Comparison of ENCODE assay signal across 10 cellular contexts in the genomic region with DNA sequence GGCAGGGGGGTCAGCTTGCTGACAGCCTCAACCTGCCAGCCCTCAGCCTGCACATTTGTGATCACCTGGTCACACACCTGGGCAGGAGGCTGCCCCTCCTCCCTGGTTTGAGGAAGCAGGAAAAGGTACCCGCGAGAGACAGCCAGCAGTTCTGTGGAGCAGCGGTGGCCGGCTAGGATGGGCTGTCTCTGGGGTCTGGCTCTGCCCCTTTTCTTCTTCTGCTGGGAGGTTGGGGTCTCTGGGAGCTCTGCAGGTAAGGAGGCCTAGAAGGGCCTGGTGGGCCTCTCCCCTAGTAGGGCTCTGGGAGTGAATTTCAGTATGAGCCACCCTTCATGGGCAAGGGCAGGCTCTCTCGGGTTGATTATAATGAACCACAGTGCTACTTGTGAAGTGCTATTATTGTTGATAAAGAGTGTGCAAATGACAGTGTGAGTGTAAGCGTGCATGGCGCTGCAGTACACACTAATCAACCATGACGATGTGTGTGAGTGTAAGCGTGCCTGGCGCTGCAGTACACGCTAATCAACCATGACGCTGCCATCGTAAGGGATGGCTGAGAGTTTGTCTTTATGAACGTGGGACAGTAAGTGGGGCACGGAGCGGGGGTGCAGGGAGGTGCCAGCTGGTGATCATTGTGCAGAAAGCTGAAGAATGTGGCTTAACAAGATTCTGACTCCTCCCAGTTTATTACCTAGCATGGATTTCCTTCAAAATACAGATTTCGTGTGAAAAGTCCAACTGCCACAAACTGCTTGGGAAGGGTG. TPM values are rescaled to one million over a fixed set of nuclear protein-coding genes. Genes with fewer than 3 reads are reported as not detected.
DNase-seq lines count a peak whose midpoint lies in the region; ATAC-seq, FAIRE-seq and TF ChIP-seq lines count a peak whose summit lies in the region.
"Not testable (repeated sequence)": the region's sequence is repeated elsewhere in the genome, so short reads cannot be mapped to it uniquely, and the experiment has no call there.
"Had no signal": no experiment of that assay in that cellular context is flagged by ENCODE, and none has a peak within 500 bp of the region (broad histone marks: within the 10 kb centered on the region; RNA-seq: fewer than 3 reads in every experiment).

A gene with protein sequence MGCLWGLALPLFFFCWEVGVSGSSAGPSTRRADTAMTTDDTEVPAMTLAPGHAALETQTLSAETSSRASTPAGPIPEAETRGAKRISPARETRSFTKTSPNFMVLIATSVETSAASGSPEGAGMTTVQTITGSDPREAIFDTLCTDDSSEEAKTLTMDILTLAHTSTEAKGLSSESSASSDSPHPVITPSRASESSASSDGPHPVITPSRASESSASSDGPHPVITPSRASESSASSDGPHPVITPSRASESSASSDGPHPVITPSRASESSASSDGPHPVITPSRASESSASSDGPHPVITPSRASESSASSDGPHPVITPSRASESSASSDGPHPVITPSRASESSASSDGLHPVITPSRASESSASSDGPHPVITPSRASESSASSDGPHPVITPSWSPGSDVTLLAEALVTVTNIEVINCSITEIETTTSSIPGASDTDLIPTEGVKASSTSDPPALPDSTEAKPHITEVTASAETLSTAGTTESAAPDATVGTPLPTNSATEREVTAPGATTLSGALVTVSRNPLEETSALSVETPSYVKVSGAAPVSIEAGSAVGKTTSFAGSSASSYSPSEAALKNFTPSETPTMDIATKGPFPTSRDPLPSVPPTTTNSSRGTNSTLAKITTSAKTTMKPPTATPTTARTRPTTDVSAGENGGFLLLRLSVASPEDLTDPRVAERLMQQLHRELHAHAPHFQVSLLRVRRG (plus strand): TSS at position 148 of the 764 bp plus-strand sequence. CDS start 30 bp downstream, at position 178.

- not testable (repeated sequence) for H3K9me3 Mint-ChIP-seq in activated naive CD4-positive, alpha-beta T cell treated with anti-CD3 and anti-CD28 coated beads, Interleukin-2, amount 50 U/mL, for 72 hours

- H2BK12ac ChIP-seq in H1 (ENCODE audit: low read depth, low read length), result not testable (repeated sequence)

- not testable (repeated sequence) for H2AFZ ChIP-seq in OCI-LY7 (ENCODE audit: low read length); H1 (ENCODE audit: low read length)

- H2BK120ac ChIP-seq in H1 (replicated peaks; ENCODE audit: low read depth, low read length), result not testable (repeated sequence)

- not testable (repeated sequence) for H2BK20ac ChIP-seq in H1 (ENCODE audit: low read length)

- H3K4ac ChIP-seq in H1 (replicated peaks; ENCODE audit: insufficient read length, low read depth, low read length), result not testable (repeated sequence)

- peak within 1 kb of the TSS in 1 of 2 donors; percentile 32 for H3K27ac Mint-ChIP-seq in activated naive CD4-positive, alpha-beta T cell treated with anti-CD3 and anti-CD28 coated beads, Interleukin-2, amount 50 U/mL, for 72 hours

- not testable (repeated sequence) for DNase-seq in OCI-LY7 (ENCODE audit: low spot score); activated naive CD4-positive, alpha-beta T cell treated with anti-CD3 and anti-CD28 coated beads, Interleukin-2, amount 50 U/mL, for 72 hours (ENCODE audit: low spot score in 2 of 2); H1 (ENCODE audit: low read depth in 1 of 2, low spot score in 2 of 2); kidney epithelial cell (ENCODE audit: low read depth)
- DNase-seq in mucosa of gallbladder (ENCODE audit: low spot score) (peak; percentile 90), sciatic nerve (ENCODE audit: low spot score) (peak; percentile 60), upper lobe of left lung (peak; percentile 25 to 81)

- TF ChIP-seq POLR2A in H1 (IDR thresholded peaks at IDR 0.05; ENCODE audit: control extremely low read depth in 1 of 2, low read depth in 2 of 2, low read length in 2 of 2), result not testable (repeated sequence)
- peak in 1 of 4 donors; percentile 22 for TF ChIP-seq POLR2A in upper lobe of left lung (IDR thresholded peaks at IDR 0.05)

- H4K20me1 ChIP-seq in BLaER1; OCI-LY7 (ENCODE audit: insufficient read depth, low read length); H1 (replicated peaks in 1 of 2; ENCODE audit: control insufficient read depth in 1 of 2, insufficient read depth in 2 of 2, low read length in 2 of 2): not testable (repeated sequence)

- not testable (repeated sequence) for H3K27ac ChIP-seq in BLaER1; OCI-LY7 (ENCODE audit: low read depth, low read length, poor library complexity, severe bottlenecking); H1 (ENCODE audit: low read depth, low read length)
- H3K27ac ChIP-seq in upper lobe of left lung, result peak within 1 kb of the TSS in 1 of 4 donors; percentile 36

- CTCF ChIA-PET in OCI-LY7 (lab: Charles Lee; ENCODE audit: unreplicated experiment), result not testable (repeated sequence)
- CTCF ChIA-PET in H1 (lab: Charles Lee; ENCODE audit: partially characterized antibody), result interaction anchor here (0.6 to 2.5 kb wide), 6 partner anchors 9 to 784 kb away, joined by 3 to 10 read pairs (median 5); no protein-coding TSS in a partner anchor

- POLR2A ChIA-PET in OCI-LY7 (lab: Charles Lee), result interaction anchor here (0.6 kb wide), 1 partner anchor 20 kb away, joined by 4 read pairs; no protein-coding TSS in a partner anchor
- POLR2A ChIA-PET in H1 (lab: Charles Lee; ENCODE audit: partially characterized antibody), result not testable (repeated sequence)

- H4K8ac ChIP-seq in H1 (ENCODE audit: extremely low read depth, insufficient read depth, low read length), result not testable (repeated sequence)

- H3K4me1 ChIP-seq in BLaER1; OCI-LY7 (ENCODE audit: insufficient read depth, low read length, poor library complexity, severe bottlenecking); H1 (replicated peaks in 1 of 4; ENCODE audit: control insufficient read depth in 3 of 4, insufficient read depth in 4 of 4, low read length in 3 of 4); upper lobe of left lung: not testable (repeated sequence)

- not testable (repeated sequence) for H2BK5ac ChIP-seq in H1 (ENCODE audit: low read depth, low read length)

- H3K23me2 ChIP-seq in H1 (ENCODE audit: low read depth, low read length), result not testable (repeated sequence)

- H3K4me3 ChIP-seq in BLaER1; H1 (ENCODE audit: extremely low read depth in 1 of 4, insufficient read depth in 2 of 4, low read depth in 3 of 4, low read length in 4 of 4); kidney epithelial cell (ENCODE audit: low read depth, low read length): not testable (repeated sequence)
- H3K4me3 ChIP-seq in OCI-LY7 (ENCODE audit: low read depth, low read length, poor library complexity, severe bottlenecking) (peak within 1 kb of the TSS; percentile 52), upper lobe of left lung (peak within 1 kb of the TSS in 3 of 4 donors; percentile 1 to 13 (median 8))

- not testable (repeated sequence) for H3K23ac ChIP-seq in H1 (ENCODE audit: insufficient read length)

- H3K9ac ChIP-seq in BLaER1; H1 (replicated peaks in 1 of 4; ENCODE audit: extremely low read depth in 1 of 4, low read depth in 3 of 4, low read length in 3 of 4): not testable (repeated sequence)

- not testable (repeated sequence) for H3K36me3 Mint-ChIP-seq in activated naive CD4-positive, alpha-beta T cell treated with anti-CD3 and anti-CD28 coated beads, Interleukin-2, amount 50 U/mL, for 72 hours

- not testable (repeated sequence) for TF ChIP-seq CTCF in OCI-LY7 (conservative IDR thresholded peaks at IDR 0.05; ENCODE audit: low read length); H1 (IDR thresholded peaks at IDR 0.05; ENCODE audit: control extremely low read depth in 1 of 3, insufficient read depth in 1 of 3, low read depth in 1 of 3, low read length in 3 of 3); kidney epithelial cell (IDR thresholded peaks at IDR 0.05; ENCODE audit: insufficient read depth, low read length, poor library complexity, severe bottlenecking); upper lobe of left lung (IDR thresholded peaks at IDR 0.05)

- not testable (repeated sequence) for H4K91ac ChIP-seq in H1 (replicated peaks; ENCODE audit: insufficient read length, low read length)

- not testable (repeated sequence) for H3K79me2 ChIP-seq in OCI-LY7 (ENCODE audit: insufficient read depth, low read depth, low read length); H1 (ENCODE audit: control insufficient read depth in 1 of 2, insufficient read depth in 2 of 2, low read length in 2 of 2)

- not testable (repeated sequence) for TF ChIP-seq EP300 in H1 (IDR thresholded peaks at IDR 0.05; ENCODE audit: borderline replicate concordance in 1 of 2, low read depth in 2 of 2, low read length in 2 of 2); upper lobe of left lung (IDR thresholded peaks at IDR 0.05)

- ATAC-seq in activated naive CD4-positive, alpha-beta T cell treated with anti-CD3 and anti-CD28 coated beads, Interleukin-2, amount 50 U/mL, for 72 hours, result peak; percentile 11 to 39
- ATAC-seq in sciatic nerve (peak; percentile 4), upper lobe of left lung (ENCODE audit: low FRiP score in 2 of 2) (peak; percentile 27 to 76)

- intact Hi-C loops in OCI-LY7 (cut with micrococcal nuclease; ENCODE audit: unreplicated experiment), result loop anchor here (5.0 kb wide), 1 partner anchor 109 kb away; no protein-coding TSS in a partner anchor
- intact Hi-C loops in sciatic nerve (cut with DNase I), result not testable (repeated sequence)

- BruUV-seq in OCI-LY7 (replicated peaks; lab: Mats Ljungman, UMichigan), result not testable (repeated sequence)

- H3K9me3 ChIP-seq in BLaER1, result peaks cover 15% of the 10 kb centered on the region
- H3K9me3 ChIP-seq in OCI-LY7 (ENCODE audit: low read length); H1 (ENCODE audit: insufficient read depth in 2 of 2, low read depth in 1 of 2, low read length in 1 of 2); upper lobe of left lung: not testable (repeated sequence)

- H3K9me2 ChIP-seq in OCI-LY7 (ENCODE audit: insufficient read depth, low read length), result not testable (repeated sequence)

- H3K18ac ChIP-seq in H1 (ENCODE audit: extremely low read depth, low read length), result not testable (repeated sequence)

- not testable (repeated sequence) for H3K36me3 ChIP-seq in BLaER1; OCI-LY7 (ENCODE audit: insufficient read depth, low read length); H1 (ENCODE audit: control insufficient read depth in 2 of 4, insufficient read depth in 4 of 4, low read length in 3 of 4); kidney epithelial cell (ENCODE audit: control insufficient read depth, insufficient read depth, low read length); upper lobe of left lung

- WGBS in H1 (ENCODE audit: extremely low coverage in 1 of 2, insufficient coverage in 1 of 2, insufficient read length in 1 of 2, insufficient replicate concordance in 2 of 2, low coverage in 1 of 2, low lambda C conversion rate in 2 of 2, missing lambda C conversion rate in 1 of 2), 2 experiments, result 84% methylated on average over 13 of the region's 17 CpGs; no CpG with 5 or more reads in 1 of the 2 experiments
- WGBS in upper lobe of left lung, 2 donors, result 46 to 71% methylated on average over 5 to 12 of the region's 17 CpGs

- H3K4me2 ChIP-seq in BLaER1 (0 out of 2 replicates have a peak within 1 kb of the TSS, but pooled peaks have one; percentile 22), OCI-LY7 (ENCODE audit: low read length) (peak within 1 kb of the TSS; percentile 31; the same call in 1 of the 2 replicates)
- not testable (repeated sequence) for H3K4me2 ChIP-seq in H1 (ENCODE audit: insufficient read depth in 1 of 2, low read depth in 2 of 2, low read length in 2 of 2)

- not testable (repeated sequence) for H3K79me1 ChIP-seq in H1 (ENCODE audit: low read depth, low read length)

- not testable (repeated sequence) for FAIRE-seq in H1 (lab: Jason Lieb, UNC)

- not testable (repeated sequence) for H2AK5ac ChIP-seq in H1 (ENCODE audit: low read depth, low read length)

- H3K27me3 ChIP-seq in BLaER1; H1 (replicated peaks in 1 of 4; ENCODE audit: control insufficient read depth in 3 of 4, extremely low read depth in 1 of 4, insufficient read depth in 3 of 4, low read length in 3 of 4); kidney epithelial cell (ENCODE audit: control insufficient read depth, insufficient read depth, low read length); upper lobe of left lung: not testable (repeated sequence)

- not testable (repeated sequence) for H3K14ac ChIP-seq in H1 (ENCODE audit: insufficient read length)

- H4K5ac ChIP-seq in H1 (ENCODE audit: insufficient read length, low read depth, low read length), result not testable (repeated sequence)

- not testable (repeated sequence) for H3K56ac ChIP-seq in H1 (replicated peaks; ENCODE audit: insufficient read length, low read depth, low read length)

- 0 out of 2 replicates have a peak within 1 kb of the TSS, but pooled peaks have one; percentile 61 for H2BK15ac ChIP-seq in H1 (ENCODE audit: low read length)

- not testable (repeated sequence) for TF ChIP-seq RAD21 in H1 (IDR thresholded peaks at IDR 0.05 in 1 of 2, conservative IDR thresholded peaks at IDR 0.05 in 1 of 2; ENCODE audit: low read depth in 2 of 2, low read length in 2 of 2)

RNA-seq across cellular contexts. Expression of the gene that starts here (rescaled TPM):
- 1.1 TPM in 1 of 2 replicates, not detected in the other for total RNA-seq in OCI-LY7 (2014; rRNA removed; shearing (Covaris generic))
- total RNA-seq in OCI-LY7 (2022) (0.40 and 0.72 TPM in 2 replicates), kidney epithelial cell (42.1 and 61.4 TPM in 2 replicates), mucosa of gallbladder (198 TPM), sciatic nerve (28.7 TPM), upper lobe of left lung (10 to 100 TPM; 10.1 to 39.8 (median 15.2) TPM)
- total RNA-seq in activated naive CD4-positive, alpha-beta T cell treated with anti-CD3 and anti-CD28 coated beads, Interleukin-2, amount 50 U/mL, for 72 hours, result 1 to 10 TPM; 2.2 to 3.6 TPM
- total RNA-seq in H1 (2021; fragmentation: NEBNext Ultra II Directional; extraction: Animal tissue kit (Norgen Biotek cat#: 25700)), result 0.24 TPM in 1 of 2 replicates, not detected in the other
- 0.19 and 0.26 TPM in 2 replicates for polyA plus RNA-seq in H1 (2011; rRNA removed)
- polyA plus RNA-seq in H1 (2011; cell fraction: cytosol; rRNA removed), result 0.26 TPM
- 0.27 TPM for polyA plus RNA-seq in H1 (2011; cell fraction: nucleus; rRNA removed)
- 0.13 to 0.19 TPM (median 0.15 TPM) in 3 of 4 replicates, not detected in the other for polyA plus RNA-seq in H1 (2012, experiment 1 of 2)
- polyA plus RNA-seq in H1 (2012, experiment 2 of 2), result not detected
- polyA plus RNA-seq in H1 (2013, experiment 1 of 2), result 0.16 TPM
- 0.33 TPM for polyA plus RNA-seq in H1 (2013, experiment 2 of 2)
- polyA minus RNA-seq in H1 (2011; rRNA and poly(A)+ RNA removed), result 0.16 TPM in 1 of 2 replicates, not detected in the other
- not detected for polyA minus RNA-seq in H1 (2011; cell fraction: cytosol; rRNA and poly(A)+ RNA removed)
- polyA minus RNA-seq in H1 (2011; cell fraction: nucleus; rRNA and poly(A)+ RNA removed), result not detected
- total RNA-seq: Daoy, IMR-90 had no signal
